8 cellular contexts compared by ENCODE assay signal in the genomic region with DNA sequence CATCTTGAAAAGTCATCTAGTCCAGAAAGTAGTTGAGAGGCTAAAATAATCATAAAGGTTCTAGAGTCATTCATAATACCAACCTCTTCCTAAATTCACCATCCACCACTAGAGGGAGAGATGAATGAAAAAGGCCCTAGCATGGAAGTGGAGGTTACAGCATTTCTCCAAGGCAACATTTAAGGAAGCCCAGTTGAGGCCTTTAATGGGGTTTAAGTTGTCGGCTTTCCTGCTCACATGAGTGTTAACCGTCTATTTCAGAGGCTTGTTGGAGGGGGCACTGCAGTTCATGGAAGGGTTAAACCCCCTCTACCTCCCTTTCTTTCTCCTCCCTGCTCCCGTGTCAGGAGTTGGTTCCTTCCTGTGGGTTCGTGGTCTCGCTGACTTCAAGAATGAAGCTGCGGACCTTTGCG. TPM values are rescaled to one million over a fixed set of nuclear protein-coding genes. Genes with fewer than 3 reads are reported as not detected.
A peak's percentile ranks its signal among the peaks of the same experiment; 100 is the strongest.
DNase-seq lines count a peak whose midpoint lies in the region; ATAC-seq and TF ChIP-seq lines count a peak whose summit lies in the region.

No MANE protein-coding gene starts in this region.

- H3K4me3 Mint-ChIP-seq in neural crest cell: peak overlapping the region; percentile 64

- no peaks in the 10 kb centered on the region for H3K36me3 ChIP-seq in PC-9 (ENCODE audit: low read depth)

- POLR2A ChIA-PET in PC-9 (lab: Charles Lee; ENCODE audit: unreplicated experiment): no interaction called here

- H3K27ac ChIP-seq in PC-9: no peak overlapping the region

- no TSS peak for BruUV-seq in PC-9 (replicated peaks; lab: Mats Ljungman, UMichigan)

- peaks cover 23% of the 10 kb centered on the region for H3K27me3 Mint-ChIP-seq in neural crest cell (ENCODE audit: low read depth)

- no peaks in the 10 kb centered on the region for H3F3A ChIP-seq in PC-9 (ENCODE audit: insufficient read depth, low read depth)

- no peaks in the 10 kb centered on the region for H3K27me3 ChIP-seq in PC-9 (ENCODE audit: insufficient read depth, low read depth)

- ATAC-seq in GM19035 (IDR thresholded peaks at IDR 0.05; ENCODE audit: unreplicated experiment): no peak
- ATAC-seq in GM21447 (IDR thresholded peaks at IDR 0.05; ENCODE audit: unreplicated experiment): no peak

- H3K4me3 ChIP-seq in PC-9: no peak overlapping the region

- CTCF ChIA-PET in PC-9 (lab: Charles Lee): interaction anchor here (0.7 to 0.8 kb wide), 2 partner anchors 139 to 143 kb away, joined by 3 to 6 read pairs; no protein-coding TSS in a partner anchor

- H3K79me2 ChIP-seq in PC-9 (ENCODE audit: low read depth): peaks cover 20% of the 10 kb centered on the region

- intact Hi-C loops in PC-9 (cut with micrococcal nuclease; ENCODE audit: unreplicated experiment): loop anchor here (5.0 to 10.0 kb wide), 2 partner anchors 125 to 792 kb away; no protein-coding TSS in a partner anchor

- peaks cover 14% of the 10 kb centered on the region for H3K4me1 Mint-ChIP-seq in neural crest cell

- H3K27ac Mint-ChIP-seq in neural crest cell (ENCODE audit: unreplicated experiment): no peak overlapping the region

- H3K4me2 ChIP-seq in PC-9: no peak overlapping the region

- TF ChIP-seq CTCF in PC-9 (conservative IDR thresholded peaks at IDR 0.05) (peak; percentile 74), neural crest cell (conservative IDR thresholded peaks at IDR 0.05) (peak; percentile 63)

- no peaks in the 10 kb centered on the region for H3K9me3 Mint-ChIP-seq in neural crest cell

- peak; percentile 65 for DNase-seq in ACHN
- peak; percentile 15 for DNase-seq in GM04504 (ENCODE audit: low read depth)
- DNase-seq in PC-9: no peak
- peak; percentile 48 for DNase-seq in dedifferentiated amniotic fluid mesenchymal stem cell (ENCODE audit: extremely low spot score)
- DNase-seq in neural crest cell (ENCODE audit: low read depth, low spot score): no peak
- DNase-seq in NCI-H774 (lab: John Stamatoyannopoulos, UW): no peak

- no peaks in the 10 kb centered on the region for H3K36me3 Mint-ChIP-seq in neural crest cell (ENCODE audit: low read depth)

- 0 out of 2 replicates have a peak, but pooled peaks cover 5% of the 10 kb centered on the region for H3K9me2 ChIP-seq in PC-9 (ENCODE audit: insufficient read depth)

- H3K4me1 ChIP-seq in PC-9 (replicated peaks; ENCODE audit: insufficient read depth): peaks cover 14% of the 10 kb centered on the region

- in situ Hi-C loops in ACHN (cut with HindIII; ENCODE audit: low pct_ligation_motif_present, low pct_unique_long_range_greater_than_20kb, low sequenced_read_pairs): loop anchor here (25.0 kb wide), 1 partner anchor 238 kb away; no protein-coding TSS in a partner anchor

- H2AFZ ChIP-seq in PC-9: no peak overlapping the region

- no peaks in the 10 kb centered on the region for H4K20me1 ChIP-seq in PC-9 (ENCODE audit: insufficient read depth)

- no peaks in the 10 kb centered on the region for H3K9me3 ChIP-seq in PC-9 (ENCODE audit: insufficient read depth, low read depth)

RNA-seq across cellular contexts. Expression of gene SLCO3A1, which starts 3.8 kb away (rescaled TPM):
- total RNA-seq in PC-9 (2021) (37.8 and 50.0 TPM in 2 replicates), neural crest cell (6.1 and 6.3 TPM in 2 replicates)

Comparison
In these comparisons a context has a peak if more than half of its experiments do, and no peak if none do; other contexts are left out.
1. DNase-seq: peak in ACHN (single experiment), GM04504 (single experiment) and dedifferentiated amniotic fluid mesenchymal stem cell (single experiment); none in PC-9 (0 of 2), neural crest cell (single experiment) and NCI-H774 (single experiment).